8 cellular contexts compared by ENCODE assay signal in the genomic region with DNA sequence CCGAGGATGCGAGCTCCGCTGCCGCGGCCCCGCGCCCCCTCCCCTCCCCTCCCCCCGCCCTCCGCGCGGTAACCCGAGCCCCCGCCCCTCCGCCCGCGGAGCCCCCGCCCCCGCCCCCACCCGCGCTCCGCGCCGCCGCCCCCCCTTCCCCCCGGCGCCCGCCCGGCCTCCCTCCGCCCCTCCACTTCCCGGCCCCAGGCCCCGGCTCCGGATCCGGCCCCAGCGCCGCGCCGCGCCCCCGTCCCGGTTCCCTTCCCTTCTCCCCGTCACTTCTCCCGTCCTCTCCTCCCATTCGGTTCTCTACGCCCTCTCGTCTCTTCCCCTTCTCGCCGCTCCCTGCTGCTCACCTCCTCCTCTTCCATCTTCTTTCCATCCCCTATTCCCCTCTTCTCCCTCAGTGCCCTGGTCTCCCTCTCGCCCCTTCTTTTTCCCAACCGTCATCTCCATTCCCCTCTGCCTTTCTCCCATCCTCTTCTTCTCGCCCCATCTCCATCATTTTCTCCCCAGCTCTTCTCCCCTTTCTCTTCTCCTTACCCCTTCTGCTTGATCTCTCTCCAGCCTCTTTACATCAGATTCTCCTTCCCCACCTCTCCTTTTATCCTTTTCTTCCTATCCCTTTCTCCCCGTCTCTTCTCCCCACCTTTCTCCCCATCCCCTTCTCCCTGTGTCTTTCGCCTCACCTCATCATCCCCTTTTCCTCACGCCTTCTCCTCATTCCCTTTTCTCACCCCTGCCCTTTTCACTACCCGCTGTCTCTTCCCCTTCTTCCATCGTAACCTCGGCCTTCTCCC. TPM values are rescaled to one million over a fixed set of nuclear protein-coding genes. Genes with fewer than 3 reads are reported as not detected.
A peak's percentile ranks its signal among the peaks of the same experiment; 100 is the strongest.
DNase-seq lines count a peak whose midpoint lies in the region; ATAC-seq and TF ChIP-seq lines count a peak whose summit lies in the region.

TSS of gene DCHS1 (minus strand) at position 20 of the 791 bp plus-strand sequence. CDS start 14,196 bp downstream, outside the sequence.

- H3K4me1 Mint-ChIP-seq in mesothelial cell of epicardium: peaks cover 12% of the 10 kb centered on the region

- H3K27me3 Mint-ChIP-seq in mesothelial cell of epicardium (ENCODE audit: low read depth): peaks cover 18% of the 10 kb centered on the region

- no peak for TF ChIP-seq EP300 in upper lobe of left lung (IDR thresholded peaks at IDR 0.05)

- no peaks in the 10 kb centered on the region for H3K9me3 Mint-ChIP-seq in mesothelial cell of epicardium

- DNase-seq in NCI-H146 (lab: John Stamatoyannopoulos, UW) (peak; percentile 60), dermis microvascular lymphatic vessel endothelial cell (ENCODE audit: low read depth in 2 of 2) (peak in 1 of 2 donors; percentile 39), mesothelial cell of epicardium (ENCODE audit: low spot score in 2 of 2, unreplicated experiment in 2 of 2) (peak in 1 of 2 experiments; percentile 65), upper lobe of left lung (peak in 1 of 2 donors; percentile 90), EL (no peak)
- no peak for DNase-seq in NK-92 treated with Interleukin-12 subunit alpha and Interleukin-12 subunit beta, amount 100 ng/mL, for 24 hours (lab: John Stamatoyannopoulos, UW)

- H3K36me3 Mint-ChIP-seq in mesothelial cell of epicardium: no peaks in the 10 kb centered on the region

- no peak for TF ChIP-seq CTCF in mesothelial cell of epicardium (IDR thresholded peaks at IDR 0.05; ENCODE audit: unreplicated experiment)
- no peak for TF ChIP-seq CTCF in upper lobe of left lung (IDR thresholded peaks at IDR 0.05)

- H3K4me2 ChIP-seq in BLaER1: peak within 1 kb of the TSS; percentile 82

- H3K27ac Mint-ChIP-seq in mesothelial cell of epicardium: peak within 1 kb of the TSS; percentile 83

- H3K9me3 ChIP-seq in BLaER1 (no peaks in the 10 kb centered on the region), upper lobe of left lung (no peaks in the 10 kb centered on the region)

- H3K4me1 ChIP-seq in BLaER1 (peaks cover 32% of the 10 kb centered on the region), upper lobe of left lung (peaks cover 6 to 11% (median 9%) of the 10 kb centered on the region in 4 donors)

- H3K27ac ChIP-seq in BLaER1: peak within 1 kb of the TSS; percentile 85
- peak within 1 kb of the TSS; percentile 66 to 86 (median 77) for H3K27ac ChIP-seq in upper lobe of left lung

- H3K4me3 Mint-ChIP-seq in mesothelial cell of epicardium: peak within 1 kb of the TSS; percentile 76

- TF ChIP-seq POLR2A in upper lobe of left lung (IDR thresholded peaks at IDR 0.05): no peak

- H3K4me3 ChIP-seq in BLaER1: peak within 1 kb of the TSS; percentile 82
- H3K4me3 ChIP-seq in upper lobe of left lung: peak within 1 kb of the TSS; percentile 28 to 53 (median 48)

- no peaks in the 10 kb centered on the region for H3K36me3 ChIP-seq in BLaER1
- no peaks in the 10 kb centered on the region for H3K36me3 ChIP-seq in upper lobe of left lung

- 14 to 22% methylated on average over 16 to 25 of the region's 56 CpGs for WGBS in upper lobe of left lung, 2 donors

- H3K9ac ChIP-seq in BLaER1: peak within 1 kb of the TSS; percentile 84

- ATAC-seq in upper lobe of left lung (ENCODE audit: low FRiP score in 2 of 2) (peak in 1 of 2 donors; percentile 84), GM19397 (IDR thresholded peaks at IDR 0.05; ENCODE audit: unreplicated experiment) (no peak)

- H4K20me1 ChIP-seq in BLaER1: peaks cover 25% of the 10 kb centered on the region; the same call in 1 of the 2 replicates

- H3K27me3 ChIP-seq in BLaER1: peaks cover 47% of the 10 kb centered on the region
- H3K27me3 ChIP-seq in upper lobe of left lung: peaks cover 0 to 4% (median 0%) of the 10 kb centered on the region in 4 donors

RNA-seq across cellular contexts. Expression of gene DCHS1, which starts in this region (rescaled TPM):
- 21.4 and 54.1 TPM in 2 replicates for total RNA-seq in dermis microvascular lymphatic vessel endothelial cell
- 75.9 to 81.2 TPM (median 77.3 TPM) in 3 replicates for total RNA-seq in mesothelial cell of epicardium
- total RNA-seq in upper lobe of left lung: 10 to 100 TPM in 4 of 6 donors, 1 to 10 TPM in 2; 9.2 to 32.2 (median 12.8) TPM
